In the genomic region with DNA sequence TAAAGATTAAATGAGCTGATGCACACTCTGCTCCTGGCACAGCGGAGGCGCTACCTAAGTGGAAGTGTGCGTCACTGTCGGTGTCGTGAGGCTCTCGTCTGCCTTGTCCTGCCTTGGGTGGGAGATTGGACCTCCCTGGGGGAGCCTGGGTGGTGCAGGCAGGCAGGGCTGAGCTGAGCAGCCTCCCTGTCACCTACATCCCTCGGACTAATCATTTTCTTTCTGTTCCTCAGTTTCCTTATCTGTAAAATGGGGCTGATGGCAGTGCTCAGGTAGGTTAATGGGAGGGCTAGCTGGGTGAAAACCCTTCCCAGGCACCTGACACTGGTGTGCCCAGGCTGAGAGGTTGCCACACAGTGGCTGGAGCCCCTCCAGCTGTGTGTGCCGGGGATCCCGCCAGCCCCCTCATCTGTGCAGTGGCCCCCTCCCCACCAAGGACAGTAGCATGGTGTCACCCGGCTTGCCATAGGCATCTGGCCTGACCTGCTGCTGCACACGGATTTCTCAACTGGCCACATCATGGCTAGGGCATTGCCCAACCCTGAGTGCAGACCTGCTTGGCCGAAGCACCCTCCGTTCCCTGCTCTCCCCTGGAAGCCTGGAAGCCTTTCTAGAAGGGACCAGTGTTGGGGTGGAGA, we compare ENCODE assay signal across 1 cellular context.
A peak's percentile ranks its signal among the peaks of the same experiment; 100 is the strongest.
TF ChIP-seq lines count a peak whose summit lies in the region.

No MANE protein-coding gene starts in this region.

TF ChIP-seq in HepG2, 621 proteins besides CTCF, POLR2A, EP300 and RAD21:
- TF ChIP-seq CEBPB (IDR thresholded peaks at IDR 0.05; ENCODE audit: borderline replicate concordance, low read depth, low read length) (peak; percentile 71; the same call in 1 of the 2 replicates), NCOR1 (IDR thresholded peaks at IDR 0.05; ENCODE audit: borderline replicate concordance, low read length) (no peak), ZNF629 (CRISPR knock-in tag; conservative IDR thresholded peaks at IDR 0.05) (peak; percentile 75), HCFC1 (IDR thresholded peaks at IDR 0.05; ENCODE audit: low read depth, low read length) (no peak)
